Comparison of ENCODE assay signal across 8 cellular contexts in the genomic region with DNA sequence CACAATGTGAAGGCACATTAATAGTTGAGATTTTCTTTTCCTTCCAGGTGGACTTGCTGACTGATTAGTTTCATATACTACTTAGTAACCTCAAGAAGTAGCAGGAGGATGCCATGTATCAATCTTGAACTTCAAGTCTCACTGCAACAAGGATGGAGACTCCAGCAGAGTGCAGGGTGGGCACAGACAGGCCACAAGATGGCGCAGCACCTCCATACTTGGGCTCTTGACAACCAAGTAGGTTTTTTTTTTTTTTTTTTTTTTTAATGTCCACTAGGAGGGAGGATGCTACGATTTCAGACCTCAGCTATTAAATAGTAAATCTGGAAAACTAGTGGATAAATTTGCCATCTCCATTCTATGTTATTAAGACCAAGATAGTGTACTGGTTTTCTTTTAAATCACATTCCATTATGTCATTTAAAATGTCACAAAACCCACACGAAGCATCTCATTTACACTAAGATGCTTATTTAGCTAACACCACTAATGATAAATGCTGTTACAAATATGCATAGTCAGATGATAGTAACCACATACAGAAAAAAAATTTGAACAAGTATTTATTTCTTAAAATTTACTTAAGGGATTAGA. TPM values are rescaled to one million over a fixed set of nuclear protein-coding genes. Genes with fewer than 3 reads are reported as not detected.
A peak's percentile ranks its signal among the peaks of the same experiment; 100 is the strongest.
DNase-seq lines count a peak whose midpoint lies in the region; ATAC-seq, FAIRE-seq and TF ChIP-seq lines count a peak whose summit lies in the region.

No MANE protein-coding gene starts in this region.

- no peaks in the 10 kb centered on the region for H4K20me1 ChIP-seq in OCI-LY1 (ENCODE audit: insufficient read depth, low read length)

- H3K4me3 ChIP-seq in OCI-LY1 (ENCODE audit: low read depth, low read length, poor library complexity, severe bottlenecking) (no peak overlapping the region), epithelial cell of proximal tubule (ENCODE audit: low read depth, low read length) (no peak overlapping the region)

- H3K4me3 Mint-ChIP-seq in naive thymus-derived CD8-positive, alpha-beta T cell, result no peak overlapping the region
- no peak overlapping the region for H3K4me3 Mint-ChIP-seq in stimulated activated effector memory CD8-positive, alpha-beta T cell treated with anti-CD3 and anti-CD28 coated beads, Interleukin-12 subunit alpha, Interleukin-12 subunit beta, amount 100 ng/mL, for 72 hours

- H3F3A ChIP-seq in OCI-LY1 (ENCODE audit: insufficient read depth, low read length), result no peaks in the 10 kb centered on the region

- POLR2A ChIA-PET in naive thymus-derived CD8-positive, alpha-beta T cell (lab: Charles Lee), result interaction anchor here (0.6 to 1.3 kb wide), 3 partner anchors 10 to 268 kb away, joined by 3 to 4 read pairs (median 4); no protein-coding TSS in a partner anchor

- no peak overlapping the region for H3K4me2 ChIP-seq in OCI-LY1 (ENCODE audit: low read length)

- H3K4me1 ChIP-seq in OCI-LY1 (ENCODE audit: insufficient read depth, low read length, severe bottlenecking), result no peaks in the 10 kb centered on the region

- H3K9me3 ChIP-seq in OCI-LY1 (ENCODE audit: low read length), result no peaks in the 10 kb centered on the region

- no peaks in the 10 kb centered on the region for H3K79me2 ChIP-seq in OCI-LY1 (ENCODE audit: insufficient read depth, low read length)

- peaks cover 5 to 10% (median 7%) of the 10 kb centered on the region in 4 donors for H3K4me1 Mint-ChIP-seq in naive thymus-derived CD8-positive, alpha-beta T cell
- no peaks in the 10 kb centered on the region for H3K4me1 Mint-ChIP-seq in stimulated activated effector memory CD8-positive, alpha-beta T cell treated with anti-CD3 and anti-CD28 coated beads, Interleukin-12 subunit alpha, Interleukin-12 subunit beta, amount 100 ng/mL, for 72 hours

- H3K27me3 Mint-ChIP-seq in naive thymus-derived CD8-positive, alpha-beta T cell, result no peaks in the 10 kb centered on the region

- peaks cover 0 to 59% (median under 1%) of the 10 kb centered on the region in 3 donors for H3K36me3 Mint-ChIP-seq in naive thymus-derived CD8-positive, alpha-beta T cell
- peaks cover 41% of the 10 kb centered on the region for H3K36me3 Mint-ChIP-seq in stimulated activated effector memory CD8-positive, alpha-beta T cell treated with anti-CD3 and anti-CD28 coated beads, Interleukin-12 subunit alpha, Interleukin-12 subunit beta, amount 100 ng/mL, for 72 hours

- TF ChIP-seq POLR2A in GM12892 (IDR thresholded peaks at IDR 0.05; ENCODE audit: low read depth, low read length), result no peak

- H3K36me3 ChIP-seq in OCI-LY1 (ENCODE audit: insufficient read depth, low read length), result no peaks in the 10 kb centered on the region

- no peaks in the 10 kb centered on the region for H3K27me3 ChIP-seq in OCI-LY1 (ENCODE audit: insufficient read depth, low read length)

- no peaks in the 10 kb centered on the region for H3K9me3 Mint-ChIP-seq in naive thymus-derived CD8-positive, alpha-beta T cell
- H3K9me3 Mint-ChIP-seq in stimulated activated effector memory CD8-positive, alpha-beta T cell treated with anti-CD3 and anti-CD28 coated beads, Interleukin-12 subunit alpha, Interleukin-12 subunit beta, amount 100 ng/mL, for 72 hours, result no peaks in the 10 kb centered on the region

- peak; percentile 63 for FAIRE-seq in GM12892 (lab: Jason Lieb, UNC)

- H3K27ac ChIP-seq in OCI-LY1 (ENCODE audit: low read depth, low read length, poor library complexity, severe bottlenecking), result no peak overlapping the region

- DNase-seq in GM12892 (ENCODE audit: insufficient read length) (peak; percentile 46), HT1080 (ENCODE audit: low read depth) (peak; percentile 72), epithelial cell of proximal tubule (ENCODE audit: low read depth) (no peak)
- peak; percentile 83 for DNase-seq in activated CD8-positive, alpha-beta memory T cell treated with anti-CD3 and anti-CD28 coated beads, Interleukin-2, amount 50 U/mL, for 48 hours
- peak; percentile 59 to 87 (median 70) for DNase-seq in naive thymus-derived CD8-positive, alpha-beta T cell
- peak; percentile 59 to 82 for DNase-seq in stimulated activated effector memory CD8-positive, alpha-beta T cell treated with anti-CD3 and anti-CD28 coated beads, Interleukin-12 subunit alpha, Interleukin-12 subunit beta, amount 100 ng/mL, for 72 hours (ENCODE audit: low spot score in 2 of 2)

- ATAC-seq in naive thymus-derived CD8-positive, alpha-beta T cell, result peak; percentile 85 to 90
- peak; percentile 82 for ATAC-seq in stimulated activated effector memory CD8-positive, alpha-beta T cell treated with anti-CD3 and anti-CD28 coated beads, Interleukin-12 subunit alpha, Interleukin-12 subunit beta, amount 100 ng/mL, for 72 hours
- ATAC-seq in HG03196 (IDR thresholded peaks at IDR 0.05; ENCODE audit: unreplicated experiment), result no peak

- TF ChIP-seq CTCF in OCI-LY1 (IDR thresholded peaks at IDR 0.05; ENCODE audit: low read length), result peak; percentile 88
- peak; percentile 98 for TF ChIP-seq CTCF in epithelial cell of proximal tubule (conservative IDR thresholded peaks at IDR 0.05; ENCODE audit: low read depth, low read length)

- H3K27ac Mint-ChIP-seq in naive thymus-derived CD8-positive, alpha-beta T cell, result peak overlapping the region in 6 of 10 donors; percentile 8 to 74 (median 49)
- H3K27ac Mint-ChIP-seq in stimulated activated effector memory CD8-positive, alpha-beta T cell treated with anti-CD3 and anti-CD28 coated beads, Interleukin-12 subunit alpha, Interleukin-12 subunit beta, amount 100 ng/mL, for 72 hours, result no peak overlapping the region

- H3K9ac ChIP-seq in OCI-LY1 (ENCODE audit: low read length), result no peak overlapping the region

- H2AFZ ChIP-seq in OCI-LY1 (ENCODE audit: low read length), result no peak overlapping the region

- H3K9me2 ChIP-seq in OCI-LY1 (ENCODE audit: low read depth, low read length), result no peaks in the 10 kb centered on the region

RNA-seq across cellular contexts. Expression of gene IL6ST, which starts 58.6 kb away (rescaled TPM):
- 6.4 TPM for polyA plus RNA-seq in GM12892 (2012; ENCODE audit: missing spikeins)
- 65.5 and 65.6 TPM in 2 replicates for total RNA-seq in HT1080 (2014; rRNA removed; shearing (Covaris generic))
- 43.4 and 48.9 TPM in 2 replicates for polyA plus RNA-seq in HT1080 (2015; cell fraction: cytosol; rRNA removed)
- 46.5 and 57.0 TPM in 2 replicates for polyA plus RNA-seq in HT1080 (2015; cell fraction: nucleus; rRNA removed)
- 55.1 and 61.6 TPM in 2 replicates for total RNA-seq in epithelial cell of proximal tubule
- 100 to 1,000 TPM; 126 to 131 TPM for total RNA-seq in naive thymus-derived CD8-positive, alpha-beta T cell
- polyA plus RNA-seq in naive thymus-derived CD8-positive, alpha-beta T cell, result 10 to 100 TPM; 39.5 to 64.7 (median 54.9) TPM
